In the genomic region with DNA sequence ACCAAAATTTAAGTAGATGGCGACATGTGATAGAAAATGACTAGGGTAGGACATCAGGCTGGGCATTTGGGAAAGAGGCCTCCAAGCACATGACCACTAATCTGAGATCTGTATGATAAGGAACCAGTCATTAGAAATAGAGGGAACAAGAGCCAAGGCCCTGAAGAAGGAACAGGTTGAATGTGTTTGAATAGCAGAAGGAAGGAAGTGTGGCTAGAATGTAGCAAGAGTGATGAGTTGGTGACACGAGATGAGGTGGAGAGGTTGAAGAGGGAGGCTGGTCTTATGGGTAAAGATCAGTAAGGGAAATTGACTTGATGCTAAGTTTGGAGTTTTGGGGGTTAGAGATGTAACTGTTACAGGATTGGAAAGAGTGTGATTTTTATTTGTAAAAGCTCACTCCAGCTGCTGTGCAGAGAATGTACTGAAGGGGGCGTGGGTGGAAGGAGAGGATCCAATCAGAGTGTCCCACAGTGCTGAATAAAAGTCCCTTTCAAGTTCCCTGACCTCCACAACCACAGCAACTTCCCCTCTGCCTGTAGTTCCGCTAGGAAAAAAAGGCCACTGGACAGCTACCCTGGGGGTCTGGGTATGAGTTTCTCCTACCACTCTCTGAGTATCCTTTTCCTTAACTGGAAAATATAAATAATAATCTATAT, we compare ENCODE assay signal across 12 cellular contexts.
DNase-seq lines count a peak whose midpoint lies in the region; ATAC-seq and TF ChIP-seq lines count a peak whose summit lies in the region.
"Had no signal": no experiment of that assay in that cellular context is flagged by ENCODE, and none has a peak within 500 bp of the region (broad histone marks: within the 10 kb centered on the region; RNA-seq: fewer than 3 reads in every experiment).

No MANE protein-coding gene starts in this region.

- H3F3A ChIP-seq in neural progenitor cell (ENCODE audit: low read depth), result peaks cover 24% of the 10 kb centered on the region

- DNase-seq in NCI-H748 (lab: John Stamatoyannopoulos, UW; ENCODE audit: unreplicated experiment) (peak; percentile 40), NCI-H748 treated with DMSO at 0.1 percent for 48 hours (lab: John Stamatoyannopoulos, UW) (no peak), WTC11 (ENCODE audit: low spot score) (peak; percentile 73), neural progenitor cell (ENCODE audit: low spot score) (peak; percentile 61), hypothalamus (lab: John Stamatoyannopoulos, UW) (no peak), midbrain (lab: John Stamatoyannopoulos, UW) (no peak)
- DNase-seq: T-helper 9 cell had no signal

- H3K9me3 ChIP-seq in neural progenitor cell (ENCODE audit: low read depth), result no peaks in the 10 kb centered on the region
- H3K9me3 ChIP-seq: suprapubic skin had no signal

- H3K36me3 ChIP-seq in neural progenitor cell, result no peaks in the 10 kb centered on the region
- H3K36me3 ChIP-seq: BLaER1 treated with 17β-estradiol and CSF1 and Interleukin-3, amounts not matched to agents 10 nM and 100 nM; suprapubic skin had no signal

- peak; percentile 26; the same call in 1 of the 2 replicates for TF ChIP-seq CTCF in WTC11 (IDR thresholded peaks at IDR 0.05)
- TF ChIP-seq CTCF in neural progenitor cell (IDR thresholded peaks at IDR 0.05), result peak; percentile 48

- H4K20me1 ChIP-seq in neural progenitor cell (ENCODE audit: low read depth), result peaks cover 8% of the 10 kb centered on the region
- H4K20me1 ChIP-seq: BLaER1 treated with 17β-estradiol and CSF1 and Interleukin-3, amounts not matched to agents 10 nM and 100 nM had no signal

- peaks cover 17% of the 10 kb centered on the region for H3K4me1 ChIP-seq in neural progenitor cell

- no peak overlapping the region for H3K4me3 ChIP-seq in neural progenitor cell
- H3K4me3 ChIP-seq: BLaER1 treated with 17β-estradiol and CSF1 and Interleukin-3, amounts not matched to agents 10 nM and 100 nM; skin epidermis; suprapubic skin had no signal

- no peak overlapping the region for H3K4me2 ChIP-seq in neural progenitor cell

- peaks cover 23% of the 10 kb centered on the region for H3K27me3 ChIP-seq in neural progenitor cell
- H3K27me3 ChIP-seq: BLaER1 treated with 17β-estradiol and CSF1 and Interleukin-3, amounts not matched to agents 10 nM and 100 nM had no signal

- H3K9me3 Mint-ChIP-seq in WTC11, result peaks cover 6% of the 10 kb centered on the region
- peaks cover 4% of the 10 kb centered on the region for H3K9me3 Mint-ChIP-seq in neural progenitor cell

- no peak overlapping the region for H3K9ac ChIP-seq in neural progenitor cell
- H3K9ac ChIP-seq: BLaER1 treated with 17β-estradiol and CSF1 and Interleukin-3, amounts not matched to agents 10 nM and 100 nM had no signal

- no peak overlapping the region for H3K27ac ChIP-seq in neural progenitor cell
- H3K27ac ChIP-seq: BLaER1 treated with 17β-estradiol and CSF1 and Interleukin-3, amounts not matched to agents 10 nM and 100 nM; skin epidermis; suprapubic skin had no signal

- H2AFZ ChIP-seq in neural progenitor cell (replicated peaks), result no peak overlapping the region

- H3K27ac Mint-ChIP-seq in WTC11 (no peak overlapping the region), neural progenitor cell (no peak overlapping the region)

- ATAC-seq in HG03565 (IDR thresholded peaks at IDR 0.05; ENCODE audit: unreplicated experiment) (peak; percentile 43), WTC11 (peak; percentile 41), GM19023 (IDR thresholded peaks at IDR 0.05; ENCODE audit: unreplicated experiment) (no peak)

- H3K27me3 Mint-ChIP-seq in WTC11 (ENCODE audit: low read depth), result peaks cover 37% of the 10 kb centered on the region
- peaks cover 7% of the 10 kb centered on the region for H3K27me3 Mint-ChIP-seq in neural progenitor cell (ENCODE audit: insufficient read depth, low read depth)

- CTCF ChIA-PET in WTC11 (lab: Charles Lee), result interaction anchor here (0.6 to 2.2 kb wide), 11 partner anchors 12 to 295 kb away, joined by 3 to 8 read pairs (median 4); a partner anchor contains a TSS

- peaks cover 18% of the 10 kb centered on the region for H3K79me2 ChIP-seq in neural progenitor cell (ENCODE audit: low read depth)

- H3K36me3 Mint-ChIP-seq in WTC11 (no peaks in the 10 kb centered on the region), neural progenitor cell (no peaks in the 10 kb centered on the region)

- POLR2A ChIA-PET in WTC11 (lab: Charles Lee), result interaction anchor here (0.6 kb wide), 1 partner anchor 295 kb away, joined by 3 read pairs; a partner anchor contains a TSS

- no peak overlapping the region for H3K4me3 Mint-ChIP-seq in WTC11
- peak overlapping the region; percentile 93 for H3K4me3 Mint-ChIP-seq in neural progenitor cell

- H3K4me1 Mint-ChIP-seq in WTC11 (peaks cover 33% of the 10 kb centered on the region), neural progenitor cell (peaks cover 25% of the 10 kb centered on the region)

TF ChIP-seq in WTC11, 78 proteins besides CTCF, POLR2A, EP300 and RAD21:
- TF ChIP-seq ZNF121 (CRISPR knock-in tag; IDR thresholded peaks at IDR 0.05) (no peak), ZNF138 (CRISPR knock-in tag; conservative IDR thresholded peaks at IDR 0.05) (no peak), MYBL2 (CRISPR knock-in tag; IDR thresholded peaks at IDR 0.05) (no peak)
- TF ChIP-seq, protein P1, sequence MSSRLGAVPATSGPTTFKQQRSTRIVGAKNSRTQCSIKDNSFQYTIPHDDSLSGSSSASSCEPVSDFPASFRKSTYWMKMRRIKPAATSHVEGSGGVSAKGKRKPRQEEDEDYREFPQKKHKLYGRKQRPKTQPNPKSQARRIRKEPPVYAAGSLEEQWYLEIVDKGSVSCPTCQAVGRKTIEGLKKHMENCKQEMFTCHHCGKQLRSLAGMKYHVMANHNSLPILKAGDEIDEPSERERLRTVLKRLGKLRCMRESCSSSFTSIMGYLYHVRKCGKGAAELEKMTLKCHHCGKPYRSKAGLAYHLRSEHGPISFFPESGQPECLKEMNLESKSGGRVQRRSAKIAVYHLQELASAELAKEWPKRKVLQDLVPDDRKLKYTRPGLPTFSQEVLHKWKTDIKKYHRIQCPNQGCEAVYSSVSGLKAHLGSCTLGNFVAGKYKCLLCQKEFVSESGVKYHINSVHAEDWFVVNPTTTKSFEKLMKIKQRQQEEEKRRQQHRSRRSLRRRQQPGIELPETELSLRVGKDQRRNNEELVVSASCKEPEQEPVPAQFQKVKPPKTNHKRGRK (CRISPR knock-in tag; IDR thresholded peaks at IDR 0.05; ENCODE audit: borderline replicate concordance), result no peak
- TF ChIP-seq, protein P2, sequence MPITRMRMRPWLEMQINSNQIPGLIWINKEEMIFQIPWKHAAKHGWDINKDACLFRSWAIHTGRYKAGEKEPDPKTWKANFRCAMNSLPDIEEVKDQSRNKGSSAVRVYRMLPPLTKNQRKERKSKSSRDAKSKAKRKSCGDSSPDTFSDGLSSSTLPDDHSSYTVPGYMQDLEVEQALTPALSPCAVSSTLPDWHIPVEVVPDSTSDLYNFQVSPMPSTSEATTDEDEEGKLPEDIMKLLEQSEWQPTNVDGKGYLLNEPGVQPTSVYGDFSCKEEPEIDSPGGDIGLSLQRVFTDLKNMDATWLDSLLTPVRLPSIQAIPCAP (CRISPR knock-in tag; IDR thresholded peaks at IDR 0.05), result no peak
- TF ChIP-seq, protein P3, sequence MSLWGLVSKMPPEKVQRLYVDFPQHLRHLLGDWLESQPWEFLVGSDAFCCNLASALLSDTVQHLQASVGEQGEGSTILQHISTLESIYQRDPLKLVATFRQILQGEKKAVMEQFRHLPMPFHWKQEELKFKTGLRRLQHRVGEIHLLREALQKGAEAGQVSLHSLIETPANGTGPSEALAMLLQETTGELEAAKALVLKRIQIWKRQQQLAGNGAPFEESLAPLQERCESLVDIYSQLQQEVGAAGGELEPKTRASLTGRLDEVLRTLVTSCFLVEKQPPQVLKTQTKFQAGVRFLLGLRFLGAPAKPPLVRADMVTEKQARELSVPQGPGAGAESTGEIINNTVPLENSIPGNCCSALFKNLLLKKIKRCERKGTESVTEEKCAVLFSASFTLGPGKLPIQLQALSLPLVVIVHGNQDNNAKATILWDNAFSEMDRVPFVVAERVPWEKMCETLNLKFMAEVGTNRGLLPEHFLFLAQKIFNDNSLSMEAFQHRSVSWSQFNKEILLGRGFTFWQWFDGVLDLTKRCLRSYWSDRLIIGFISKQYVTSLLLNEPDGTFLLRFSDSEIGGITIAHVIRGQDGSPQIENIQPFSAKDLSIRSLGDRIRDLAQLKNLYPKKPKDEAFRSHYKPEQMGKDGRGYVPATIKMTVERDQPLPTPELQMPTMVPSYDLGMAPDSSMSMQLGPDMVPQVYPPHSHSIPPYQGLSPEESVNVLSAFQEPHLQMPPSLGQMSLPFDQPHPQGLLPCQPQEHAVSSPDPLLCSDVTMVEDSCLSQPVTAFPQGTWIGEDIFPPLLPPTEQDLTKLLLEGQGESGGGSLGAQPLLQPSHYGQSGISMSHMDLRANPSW (CRISPR knock-in tag; conservative IDR thresholded peaks at IDR 0.05; ENCODE audit: low read depth), result no peak

Comparison
In these comparisons a context has a peak if more than half of its experiments do, and no peak if none do; other contexts are left out.
1. DNase-seq: peak in NCI-H748 (single experiment), WTC11 (single experiment) and neural progenitor cell (single experiment); none in NCI-H748 treated with DMSO at 0.1 percent for 48 hours (single experiment), hypothalamus (0 of 51) and midbrain (single experiment).